ENCODE assay signal across 9 cellular contexts in genomic region chr9:128250839-128251558, GRCh38. TPM values are rescaled to one million over a fixed set of nuclear protein-coding genes. Genes with fewer than 3 reads are reported as not detected.
DNase-seq lines count a peak whose midpoint lies in the region; ATAC-seq and TF ChIP-seq lines count a peak whose summit lies in the region.
"Had no signal": no experiment of that assay in that cellular context is flagged by ENCODE, and none has a peak within 500 bp of the region (broad histone marks: within the 10 kb centered on the region; RNA-seq: fewer than 3 reads in every experiment).

No MANE protein-coding gene starts in this region.

- no CpG with 5 or more reads among the region's 38 CpGs for WGBS in iPS DF 6.9 (ENCODE audit: insufficient coverage, insufficient read length)
- WGBS in stomach, 5 donors: 16 to 37% (median 24%) methylated on average over 21 to 38 of the region's 38 CpGs

- POLR2A ChIA-PET in activated B cell treated with CpG ODN at 0.5 μM for 24 hours (lab: Charles Lee): interaction anchor here (0.5 to 1.8 kb wide), 6 partner anchors 10 to 889 kb away, joined by 3 to 29 read pairs (median 4); partner anchors contain the start of genes BBLN, CIZ1, GOLGA2 and ST6GALNAC4

- H3K36me3 Mint-ChIP-seq in activated T-cell treated with anti-CD3 and anti-CD28 coated beads, Interleukin-2, amount 50 U/mL, for 24 hours (ENCODE audit: low read depth): peaks cover 5% of the 10 kb centered on the region
- H3K36me3 Mint-ChIP-seq in activated B cell treated with CpG ODN at 0.5 μM for 24 hours (ENCODE audit: low read depth): no peaks in the 10 kb centered on the region

- H3K27ac Mint-ChIP-seq in activated T-cell treated with anti-CD3 and anti-CD28 coated beads, Interleukin-2, amount 50 U/mL, for 24 hours: peak overlapping the region; percentile 60
- H3K27ac Mint-ChIP-seq in activated B cell treated with CpG ODN at 0.5 μM for 24 hours: no peak overlapping the region

- H3K9me3 ChIP-seq in iPS DF 6.9 (ENCODE audit: control insufficient read depth, insufficient read depth, low read length) (no peaks in the 10 kb centered on the region), stomach (no peaks in the 10 kb centered on the region)

- DNase-seq in activated T-cell treated with anti-CD3 and anti-CD28 coated beads, Interleukin-2, amount 50 U/mL, for 24 hours: peak; percentile 44
- DNase-seq in activated T-cell treated with anti-CD3 and anti-CD28 coated beads for 4 hours: no peak
- DNase-seq in activated B cell treated with CpG ODN at 0.5 μM for 24 hours: no peak
- DNase-seq in iPS DF 6.9 (ENCODE audit: low read depth, low spot score): no peak
- DNase-seq in stomach: no peak
- DNase-seq in iPS-NIHi11 (ENCODE audit: low spot score): no peak
- no peak for DNase-seq in midbrain (lab: John Stamatoyannopoulos, UW)
- DNase-seq: SIG-M5 had no signal

- CTCF ChIA-PET in activated B cell treated with CpG ODN at 0.5 μM for 24 hours (lab: Charles Lee): interaction anchor here (0.8 kb wide), 1 partner anchor 25 kb away, joined by 3 read pairs; the partner anchor contains the start of genes GOLGA2 and SWI5

- no peak for TF ChIP-seq EP300 in stomach (IDR thresholded peaks at IDR 0.05)

- TF ChIP-seq CTCF in activated B cell treated with CpG ODN at 0.5 μM for 24 hours (IDR thresholded peaks at IDR 0.05) (no peak), stomach (IDR thresholded peaks at IDR 0.05) (no peak)

- ATAC-seq in activated B cell treated with CpG ODN at 0.5 μM for 24 hours (ENCODE audit: low read depth) (no peak), GM18873 (IDR thresholded peaks at IDR 0.05; ENCODE audit: low FRiP score, unreplicated experiment) (no peak)

- H3K4me1 ChIP-seq in iPS DF 6.9 (ENCODE audit: control insufficient read depth, insufficient read depth, low read length) (peaks cover 3% of the 10 kb centered on the region), stomach (peaks cover 12 to 30% (median 23%) of the 10 kb centered on the region in 4 donors)

- peaks cover 3% of the 10 kb centered on the region for H3K27me3 Mint-ChIP-seq in activated T-cell treated with anti-CD3 and anti-CD28 coated beads, Interleukin-2, amount 50 U/mL, for 24 hours
- peaks cover 2% of the 10 kb centered on the region for H3K27me3 Mint-ChIP-seq in activated B cell treated with CpG ODN at 0.5 μM for 24 hours

- no peaks in the 10 kb centered on the region for H3K9me3 Mint-ChIP-seq in activated T-cell treated with anti-CD3 and anti-CD28 coated beads, Interleukin-2, amount 50 U/mL, for 24 hours
- no peaks in the 10 kb centered on the region for H3K9me3 Mint-ChIP-seq in activated B cell treated with CpG ODN at 0.5 μM for 24 hours

- H3K27me3 ChIP-seq in iPS DF 6.9 (ENCODE audit: control insufficient read depth, insufficient read depth, low read length): no peaks in the 10 kb centered on the region
- H3K27me3 ChIP-seq in stomach: peaks cover 0 to 23% (median 0%) of the 10 kb centered on the region in 3 donors

- peaks cover 14% of the 10 kb centered on the region for H3K4me1 Mint-ChIP-seq in activated T-cell treated with anti-CD3 and anti-CD28 coated beads, Interleukin-2, amount 50 U/mL, for 24 hours (ENCODE audit: low read depth)
- H3K4me1 Mint-ChIP-seq in activated B cell treated with CpG ODN at 0.5 μM for 24 hours: peaks cover 25% of the 10 kb centered on the region

- intact Hi-C loops in activated B cell treated with CpG ODN at 0.5 μM for 24 hours (cut with micrococcal nuclease): loop anchor here (1.0 to 2.0 kb wide), 8 partner anchors 25 to 205 kb away; partner anchors contain the start of genes BBLN, COQ4, DNM1 and GOLGA2
- intact Hi-C loops in stomach (cut with DNase I; ENCODE audit: low total_unique reads): no loop called here

- no peak for TF ChIP-seq POLR2A in stomach (IDR thresholded peaks at IDR 0.05)

- no peak overlapping the region for H3K27ac ChIP-seq in iPS DF 6.9 (ENCODE audit: low read length)
- peak overlapping the region in 2 of 5 donors; percentile 19 to 60 for H3K27ac ChIP-seq in stomach

- H3K36me3 ChIP-seq in iPS DF 6.9 (ENCODE audit: control insufficient read depth, insufficient read depth, low read length): peaks cover 6% of the 10 kb centered on the region; the same call in 1 of the 2 replicates
- peaks cover 0 to 6% (median 5%) of the 10 kb centered on the region in 4 donors for H3K36me3 ChIP-seq in stomach

- H3K4me3 Mint-ChIP-seq in activated T-cell treated with anti-CD3 and anti-CD28 coated beads, Interleukin-2, amount 50 U/mL, for 24 hours: peak overlapping the region; percentile 77
- H3K4me3 Mint-ChIP-seq in activated B cell treated with CpG ODN at 0.5 μM for 24 hours: peak overlapping the region; percentile 79

- H3K4me3 ChIP-seq in iPS DF 6.9 (ENCODE audit: low read length): peak overlapping the region; percentile 71
- H3K4me3 ChIP-seq in stomach: peak overlapping the region; percentile 40 to 54 (median 48)

RNA-seq across cellular contexts. Expression of gene GOLGA2, which starts 24.8 kb away (rescaled TPM):
- 46.0 and 53.5 TPM in 2 replicates for total RNA-seq in activated B cell treated with CpG ODN at 0.5 μM for 24 hours
- total RNA-seq in stomach: 100 to 1,000 TPM in 2 of 5 donors, 10 to 100 TPM in 3; 48.4 to 204 (median 92.7) TPM
- 10 to 100 TPM; 54.3 to 62.3 (median 60.1) TPM for polyA plus RNA-seq in stomach

RNA-seq across cellular contexts. Expression of gene SWI5, which starts 25.1 kb away (rescaled TPM):
- 7.2 and 10.4 TPM in 2 replicates for total RNA-seq in activated B cell treated with CpG ODN at 0.5 μM for 24 hours
- total RNA-seq in stomach: 10 to 100 TPM in 2 of 5 donors, 1 to 10 TPM in 1, not detected in 2; 8.1 to 61.3 (median 13.0) TPM
- polyA plus RNA-seq in stomach: 10 to 100 TPM; 31.8 to 36.5 (median 34.1) TPM

RNA-seq across cellular contexts. Expression of gene DNM1, which starts 47.8 kb away (rescaled TPM):
- total RNA-seq in activated B cell treated with CpG ODN at 0.5 μM for 24 hours (0.81 and 0.86 TPM in 2 replicates), stomach (10 to 100 TPM; 20.1 to 60.8 (median 25.0) TPM)
- polyA plus RNA-seq in stomach: 1 to 10 TPM; 2.3 to 4.8 (median 3.5) TPM

RNA-seq across cellular contexts. Expression of gene CIZ1, which starts 59.6 kb away (rescaled TPM):
- total RNA-seq in activated B cell treated with CpG ODN at 0.5 μM for 24 hours (142 and 160 TPM in 2 replicates), stomach (100 to 1,000 TPM in 1 of 5 donors, 10 to 100 TPM in 4; 15.2 to 217 (median 62.2) TPM)
- 10 to 100 TPM; 41.0 to 62.7 (median 49.0) TPM for polyA plus RNA-seq in stomach

Comparison
In these comparisons a context has a peak if more than half of its experiments do, and no peak if none do; other contexts are left out.
1. RNA of gene DNM1, which starts 47.8 kb away (total RNA-seq): 20.1 to 60.8 TPM in stomach; 0.81 to 0.86 TPM in activated B cell treated with CpG ODN at 0.5 μM for 24 hours; every median in the first group is over 10 times any median in the second.